In the genomic region with DNA sequence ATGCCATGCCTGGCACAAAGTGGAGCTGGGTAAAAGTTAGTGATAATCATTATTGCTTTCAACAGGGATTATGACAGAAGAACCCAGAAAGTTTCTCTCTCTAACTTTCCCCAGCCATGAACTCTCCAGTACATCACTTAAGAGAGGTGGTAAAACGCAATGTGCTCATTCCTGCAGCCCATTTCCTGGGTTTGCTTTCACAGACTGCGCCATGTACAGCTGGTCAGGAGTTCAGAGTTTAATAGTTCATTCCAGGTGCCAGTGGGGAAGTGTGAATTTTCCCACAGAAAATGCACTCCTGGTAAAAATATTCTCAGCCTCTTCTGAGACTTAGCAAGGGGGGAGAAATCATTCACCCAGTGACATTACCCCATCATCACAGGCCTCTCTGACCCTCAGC, we compare ENCODE assay signal across 12 cellular contexts. TPM values are rescaled to one million over a fixed set of nuclear protein-coding genes. Genes with fewer than 3 reads are reported as not detected.
DNase-seq lines count a peak whose midpoint lies in the region; ATAC-seq and TF ChIP-seq lines count a peak whose summit lies in the region.
"Had no signal": no experiment of that assay in that cellular context is flagged by ENCODE, and none has a peak within 500 bp of the region (broad histone marks: within the 10 kb centered on the region; RNA-seq: fewer than 3 reads in every experiment).

No MANE protein-coding gene starts in this region.

- H3K9me3 Mint-ChIP-seq in T-helper 2 cell treated with Interferon-gamma antibody and Interleukin-4, amounts not matched to agents 5 μg/mL and 100 μg/mL, for 36 hours, result no peaks in the 10 kb centered on the region

- intact Hi-C loops in left ventricle myocardium inferior (cut with micrococcal nuclease), result no loop called here
- intact Hi-C loops in left ventricle myocardium superior (cut with micrococcal nuclease), result no loop called here
- intact Hi-C loops in uterus (cut with DNase I; ENCODE audit: low total_unique reads), result no loop called here

- H3K4me3 Mint-ChIP-seq in T-helper 2 cell treated with Interferon-gamma antibody and Interleukin-4, amounts not matched to agents 5 μg/mL and 100 μg/mL, for 36 hours, result peak overlapping the region; percentile 70

- H3K9me3 ChIP-seq in left ventricle myocardium inferior (replicated peaks) (no peaks in the 10 kb centered on the region), uterus (no peaks in the 10 kb centered on the region)

- ATAC-seq in left ventricle myocardium superior (no peak), left lobe of liver (peak; percentile 81), HG02852 (IDR thresholded peaks at IDR 0.05; ENCODE audit: unreplicated experiment) (no peak), HG02763 (IDR thresholded peaks at IDR 0.05; ENCODE audit: unreplicated experiment) (no peak)

- H3K27me3 Mint-ChIP-seq in T-helper 2 cell treated with Interferon-gamma antibody and Interleukin-4, amounts not matched to agents 5 μg/mL and 100 μg/mL, for 36 hours (ENCODE audit: low read depth), result no peaks in the 10 kb centered on the region

- TF ChIP-seq CTCF in left ventricle myocardium inferior (IDR thresholded peaks at IDR 0.05; ENCODE audit: borderline replicate concordance), result no peak
- no peak for TF ChIP-seq CTCF in uterus (IDR thresholded peaks at IDR 0.05)

- H3K27ac Mint-ChIP-seq in T-helper 2 cell treated with Interferon-gamma antibody and Interleukin-4, amounts not matched to agents 5 μg/mL and 100 μg/mL, for 36 hours, result peak overlapping the region; percentile 93

- no peak for TF ChIP-seq POLR2A in uterus (IDR thresholded peaks at IDR 0.05)

- DNase-seq in left ventricle myocardium inferior (no peak), left ventricle myocardium superior (no peak), left lobe of liver (ENCODE audit: low spot score) (no peak), uterus (no peak), nucleus accumbens (lab: John Stamatoyannopoulos, UW) (no peak)
- DNase-seq in T-helper 2 cell treated with Interferon-gamma antibody and Interleukin-4, amounts not matched to agents 5 μg/mL and 100 μg/mL, for 36 hours (ENCODE audit: low spot score), result no peak
- DNase-seq: effector CD8-positive, alpha-beta T cell; NCI-H1694 treated with DMSO at 0.1 percent for 48 hours; SHP77 had no signal

- peaks cover 71% of the 10 kb centered on the region for H3K36me3 Mint-ChIP-seq in T-helper 2 cell treated with Interferon-gamma antibody and Interleukin-4, amounts not matched to agents 5 μg/mL and 100 μg/mL, for 36 hours (ENCODE audit: low read depth)

- H3K27ac ChIP-seq in left ventricle myocardium inferior (replicated peaks) (peak overlapping the region; percentile 70), uterus (peak overlapping the region; percentile 68 to 73)
- H3K27ac ChIP-seq: C4-2B had no signal

- H3K36me3 ChIP-seq in left ventricle myocardium inferior, result peaks cover 14% of the 10 kb centered on the region
- H3K36me3 ChIP-seq in uterus, result no peaks in the 10 kb centered on the region

- H3K4me3 ChIP-seq in left ventricle myocardium inferior, result no peak overlapping the region
- no peak overlapping the region for H3K4me3 ChIP-seq in uterus

- peaks cover 82% of the 10 kb centered on the region for H3K4me1 Mint-ChIP-seq in T-helper 2 cell treated with Interferon-gamma antibody and Interleukin-4, amounts not matched to agents 5 μg/mL and 100 μg/mL, for 36 hours (ENCODE audit: low read depth)

- H3K4me1 ChIP-seq in left ventricle myocardium inferior, result peaks cover 90% of the 10 kb centered on the region
- peaks cover 0 to 11% of the 10 kb centered on the region in 2 donors for H3K4me1 ChIP-seq in uterus

- no peaks in the 10 kb centered on the region for H3K27me3 ChIP-seq in left ventricle myocardium inferior (ENCODE audit: low read depth)
- no peaks in the 10 kb centered on the region for H3K27me3 ChIP-seq in uterus

RNA-seq across cellular contexts. Expression of gene ADAM19, which starts 35.5 kb away (rescaled TPM):
- 17.7 TPM for total RNA-seq in left ventricle myocardium inferior
- total RNA-seq in left ventricle myocardium superior, result 9.3 TPM
- total RNA-seq in left lobe of liver, result 2.9 TPM
- total RNA-seq in uterus, result 10 to 100 TPM in 3 of 4 donors, 1 to 10 TPM in 1; 2.4 to 25.6 (median 15.3) TPM
